In genomic region chr16:30358577-30358936, GRCh38 we compare ENCODE assay signal across 21 cellular contexts. TPM values are rescaled to one million over a fixed set of nuclear protein-coding genes. Genes with fewer than 3 reads are reported as not detected.
"Had no signal": no experiment of that assay in that cellular context is flagged by ENCODE, and none has a peak within 500 bp of the region (broad histone marks: within the 10 kb centered on the region; RNA-seq: fewer than 3 reads in every experiment).

No MANE protein-coding gene starts in this region.

- DNase-seq: activated CD4-positive, alpha-beta memory T cell treated with anti-CD3 and anti-CD28 coated beads, Interleukin-2, amount 10 ng/mL, durations not matched to agents 7 days and 5 days; colonic mucosa; esophagus squamous epithelium; gastrocnemius medialis; hippocampal formation; nucleus accumbens; stimulated activated CD4-positive, alpha-beta T cell treated with anti-CD3 and anti-CD28 coated beads, Interleukin-15, amount 100 ng/mL, for 24 hours; stimulated activated naive B cell treated with anti-CD40 and anti-IgM and Interleukin-4, amounts not matched to agents 10 μg/mL and 1 μg/mL and 100 μg/mL, for 72 hours had no signal

- H3K27ac Mint-ChIP-seq: activated CD4-positive, alpha-beta memory T cell treated with anti-CD3 and anti-CD28 coated beads, Interleukin-2, amount 10 ng/mL, durations not matched to agents 7 days and 5 days; activated naive CD8-positive, alpha-beta T cell; activated T-helper 17 cell treated with anti-CD3 and anti-CD28 coated beads, Interleukin-2, amount 50 U/mL, for 72 hours; nephron; stimulated activated naive B cell treated with anti-CD40 and anti-IgM and Interleukin-4, amounts not matched to agents 10 μg/mL and 1 μg/mL and 100 μg/mL, for 72 hours; T-helper 2 cell treated with Interferon-gamma antibody and Interleukin-4, amounts not matched to agents 5 μg/mL and 100 μg/mL, for 36 hours had no signal

- H3K36me3 Mint-ChIP-seq: activated naive CD8-positive, alpha-beta T cell had no signal

- H3K9me3 Mint-ChIP-seq: activated CD4-positive, alpha-beta memory T cell treated with anti-CD3 and anti-CD28 coated beads, Interleukin-2, amount 10 ng/mL, durations not matched to agents 7 days and 5 days; activated T-helper 17 cell treated with anti-CD3 and anti-CD28 coated beads, Interleukin-2, amount 50 U/mL, for 72 hours; central memory CD8-positive, alpha-beta T cell; nephron; stimulated activated naive B cell treated with anti-CD40 and anti-IgM and Interleukin-4, amounts not matched to agents 10 μg/mL and 1 μg/mL and 100 μg/mL, for 72 hours; T-helper 2 cell treated with Interferon-gamma antibody and Interleukin-4, amounts not matched to agents 5 μg/mL and 100 μg/mL, for 36 hours; type B pancreatic cell had no signal

- H3K4me2 ChIP-seq: smooth muscle cell had no signal

- H3K27me3 ChIP-seq: breast epithelium, colonic mucosa, esophagus squamous epithelium, gastrocnemius medialis had no signal

- H3K4me3 ChIP-seq: breast epithelium, colonic mucosa, esophagus squamous epithelium, gastrocnemius medialis, smooth muscle cell had no signal

- H3K9me3 ChIP-seq: breast epithelium, colonic mucosa, esophagus squamous epithelium, gastrocnemius medialis had no signal

- H3K4me3 Mint-ChIP-seq: activated CD4-positive, alpha-beta memory T cell treated with anti-CD3 and anti-CD28 coated beads, Interleukin-2, amount 10 ng/mL, durations not matched to agents 7 days and 5 days; activated naive CD8-positive, alpha-beta T cell; activated T-helper 17 cell treated with anti-CD3 and anti-CD28 coated beads, Interleukin-2, amount 50 U/mL, for 72 hours; central memory CD8-positive, alpha-beta T cell; stimulated activated naive B cell treated with anti-CD40 and anti-IgM and Interleukin-4, amounts not matched to agents 10 μg/mL and 1 μg/mL and 100 μg/mL, for 72 hours; T-helper 2 cell treated with Interferon-gamma antibody and Interleukin-4, amounts not matched to agents 5 μg/mL and 100 μg/mL, for 36 hours; type B pancreatic cell had no signal

- H3K36me3 ChIP-seq: colonic mucosa had no signal

- H3K27me3 Mint-ChIP-seq: activated CD4-positive, alpha-beta memory T cell treated with anti-CD3 and anti-CD28 coated beads, Interleukin-2, amount 10 ng/mL, durations not matched to agents 7 days and 5 days; activated naive CD8-positive, alpha-beta T cell; activated T-helper 17 cell treated with anti-CD3 and anti-CD28 coated beads, Interleukin-2, amount 50 U/mL, for 72 hours; central memory CD8-positive, alpha-beta T cell; stimulated activated naive B cell treated with anti-CD40 and anti-IgM and Interleukin-4, amounts not matched to agents 10 μg/mL and 1 μg/mL and 100 μg/mL, for 72 hours; type B pancreatic cell had no signal

- ATAC-seq: activated T-helper 17 cell treated with anti-CD3 and anti-CD28 coated beads, Interleukin-2, amount 50 U/mL, for 72 hours; gastrocnemius medialis; sciatic nerve; SK-N-SH treated with all-trans-retinoic acid at 6 μM for 48 hours; stimulated activated naive B cell treated with anti-CD40 and anti-IgM and Interleukin-4, amounts not matched to agents 10 μg/mL and 1 μg/mL and 100 μg/mL, for 72 hours had no signal

- H3K27ac ChIP-seq: breast epithelium, colonic mucosa, esophagus squamous epithelium, gastrocnemius medialis, VCaP had no signal

RNA-seq across cellular contexts. Expression of gene MYL11, which starts 16.0 kb away (rescaled TPM):
- total RNA-seq: breast epithelium, esophagus squamous epithelium, sciatic nerve, smooth muscle cell, temporal lobe had no signal
- polyA plus RNA-seq: liver had no signal
